Comparison of ENCODE assay signal across 24 cellular contexts in genomic region chr2:221077241-221077640, GRCh38.
"Had no signal": no experiment of that assay in that cellular context is flagged by ENCODE, and none has a peak within 500 bp of the region (broad histone marks: within the 10 kb centered on the region; RNA-seq: fewer than 3 reads in every experiment).

No MANE protein-coding gene starts in this region.

- DNase-seq: activated B cell treated with CpG ODN at 0.5 μM for 24 hours; activated CD4-positive, alpha-beta T cell treated with anti-CD3 and anti-CD28 coated beads for 48 hours; activated CD4-positive, alpha-beta T cell treated with anti-CD3 and anti-CD28 coated beads, Interleukin-2, amount 50 U/mL, for 1 hour; activated CD4-positive, alpha-beta T cell treated with anti-CD3 and anti-CD28 coated beads, Interleukin-2, amount 50 U/mL, for 48 hours; activated CD8-positive, alpha-beta memory T cell treated with anti-CD3 and anti-CD28 coated beads for 24 hours; activated CD8-positive, alpha-beta T cell treated with anti-CD3 and anti-CD28 coated beads for 36 hours; activated effector memory CD4-positive, alpha-beta T cell treated with Interleukin-2 at 50 U/mL for 16 hours; activated gamma-delta T cell treated with Interleukin-2 at 50 U/mL for 16 hours; activated naive CD4-positive, alpha-beta T cell treated with anti-CD3 and anti-CD28 coated beads, Interleukin-2, amount 50 U/mL, for 16 hours; activated naive CD4-positive, alpha-beta T cell treated with Interleukin-2 at 50 U/mL for 16 hours; activated T-cell treated with anti-CD3 and anti-CD28 coated beads, Interleukin-2, amount 50 U/mL, for 4 hours; amniotic stem cell; brain microvascular endothelial cell; effector memory CD4-positive, alpha-beta T cell; endodermal cell; foreskin fibroblast; head of caudate nucleus; T-helper 1 cell; T-helper 17 cell; T1000; WERI-Rb-1 had no signal

- ATAC-seq: activated CD4-positive, CD25-positive, alpha-beta regulatory T cell treated with anti-CD3 and anti-CD28 coated beads, Interleukin-2, amount 50 U/mL, for 24 hours; activated CD8-positive, alpha-beta T cell treated with anti-CD3 and anti-CD28 coated beads for 36 hours; activated T-cell treated with anti-CD3 and anti-CD28 coated beads, Interleukin-2, amount 50 U/mL, for 4 hours; activated T-helper 17 cell treated with anti-CD3 and anti-CD28 coated beads, Interleukin-2, amount 50 U/mL, for 72 hours; esophagus mucosa; T-helper 17 cell had no signal
